23 cellular contexts compared by ENCODE assay signal in genomic region chr20:24962182-24962492, GRCh38. TPM values are rescaled to one million over a fixed set of nuclear protein-coding genes. Genes with fewer than 3 reads are reported as not detected.
DNase-seq lines count a peak whose midpoint lies in the region; ATAC-seq and TF ChIP-seq lines count a peak whose summit lies in the region.
"Had no signal": no experiment of that assay in that cellular context is flagged by ENCODE, and none has a peak within 500 bp of the region (broad histone marks: within the 10 kb centered on the region; RNA-seq: fewer than 3 reads in every experiment).

No MANE protein-coding gene starts in this region.

- H3K36me3 ChIP-seq in neutrophil, result peaks cover 100% of the 10 kb centered on the region
- peaks cover 54% of the 10 kb centered on the region for H3K36me3 ChIP-seq in right atrium auricular region
- no peaks in the 10 kb centered on the region for H3K36me3 ChIP-seq in smooth muscle cell (ENCODE audit: low read depth)

- no peak for DNase-seq in activated CD4-positive, alpha-beta T cell treated with anti-CD3 and anti-CD28 coated beads, Interleukin-2, amount 10 ng/mL, durations not matched to agents 7 days and 5 days
- DNase-seq in activated CD4-positive, alpha-beta T cell treated with anti-CD3 and anti-CD28 coated beads, Interleukin-2, amount 50 U/mL, for 48 hours, result no peak
- no peak for DNase-seq in T-helper 17 cell
- peak; percentile 63 for DNase-seq in chondrocyte (ENCODE audit: low spot score)
- no peak for DNase-seq in right atrium auricular region (ENCODE audit: low spot score)
- DNase-seq in smooth muscle cell (lab: John Stamatoyannopoulos, UW; ENCODE audit: unreplicated experiment), result no peak
- no peak for DNase-seq in NCI-H1417 treated with DMSO at 0.1 percent for 48 hours (lab: John Stamatoyannopoulos, UW)
- DNase-seq: activated effector memory CD4-positive, alpha-beta T cell treated with Interleukin-2 at 50 U/mL for 16 hours; dermis blood vessel endothelial cell; NCI-H1105; NCI-H2081; NCI-H446; OCI-M1; right lobe of liver; T-helper 9 cell; trophoblast cell had no signal

- H2AFZ ChIP-seq in smooth muscle cell (ENCODE audit: low read depth), result no peak overlapping the region

- no peak overlapping the region for H3K4me3 Mint-ChIP-seq in activated CD4-positive, alpha-beta T cell treated with anti-CD3 and anti-CD28 coated beads, Interleukin-2, amount 10 ng/mL, durations not matched to agents 7 days and 5 days
- no peak overlapping the region for H3K4me3 Mint-ChIP-seq in T-helper 17 cell
- H3K4me3 Mint-ChIP-seq in chondrocyte (ENCODE audit: unreplicated experiment), result no peak overlapping the region
- H3K4me3 Mint-ChIP-seq: WTC11 had no signal

- peaks cover 33% of the 10 kb centered on the region for H3K36me3 Mint-ChIP-seq in activated CD4-positive, alpha-beta T cell treated with anti-CD3 and anti-CD28 coated beads, Interleukin-2, amount 10 ng/mL, durations not matched to agents 7 days and 5 days (ENCODE audit: low read depth)
- H3K36me3 Mint-ChIP-seq in T-helper 17 cell (ENCODE audit: low read depth), result peaks cover 5% of the 10 kb centered on the region
- peaks cover 32% of the 10 kb centered on the region for H3K36me3 Mint-ChIP-seq in chondrocyte (ENCODE audit: low read depth)

- H3K9me3 ChIP-seq in T-helper 17 cell (ENCODE audit: control insufficient read depth, low read length, poor library complexity, severe bottlenecking) (no peaks in the 10 kb centered on the region), neutrophil (no peaks in the 10 kb centered on the region), right atrium auricular region (no peaks in the 10 kb centered on the region), smooth muscle cell (replicated peaks; ENCODE audit: low read depth) (no peaks in the 10 kb centered on the region)
- H3K9me3 ChIP-seq: right lobe of liver had no signal

- peaks cover 6% of the 10 kb centered on the region for H3K4me1 Mint-ChIP-seq in activated CD4-positive, alpha-beta T cell treated with anti-CD3 and anti-CD28 coated beads, Interleukin-2, amount 10 ng/mL, durations not matched to agents 7 days and 5 days
- H3K4me1 Mint-ChIP-seq in T-helper 17 cell (peaks cover 6% of the 10 kb centered on the region), chondrocyte (ENCODE audit: low read depth) (no peaks in the 10 kb centered on the region)
- H3K4me1 Mint-ChIP-seq: WTC11 had no signal

- H3K27ac Mint-ChIP-seq in activated CD4-positive, alpha-beta T cell treated with anti-CD3 and anti-CD28 coated beads, Interleukin-2, amount 10 ng/mL, durations not matched to agents 7 days and 5 days, result peak overlapping the region; percentile 76
- H3K27ac Mint-ChIP-seq in T-helper 17 cell (peak overlapping the region; percentile 88), chondrocyte (ENCODE audit: unreplicated experiment) (no peak overlapping the region)
- H3K27ac Mint-ChIP-seq: WTC11 had no signal

- no peak for TF ChIP-seq CTCF in chondrocyte (IDR thresholded peaks at IDR 0.05)
- TF ChIP-seq CTCF in neutrophil (IDR thresholded peaks at IDR 0.05), result no peak
- no peak for TF ChIP-seq CTCF in right atrium auricular region (IDR thresholded peaks at IDR 0.05)
- TF ChIP-seq CTCF in smooth muscle cell (IDR thresholded peaks at IDR 0.05; ENCODE audit: borderline replicate concordance, insufficient read depth, poor library complexity, severe bottlenecking), result no peak

- H3K27me3 ChIP-seq in neutrophil (no peaks in the 10 kb centered on the region), right atrium auricular region (no peaks in the 10 kb centered on the region), smooth muscle cell (ENCODE audit: low read depth) (no peaks in the 10 kb centered on the region)
- H3K27me3 ChIP-seq: right lobe of liver had no signal

- H4K20me1 ChIP-seq in smooth muscle cell (ENCODE audit: low read depth), result no peaks in the 10 kb centered on the region

- no peaks in the 10 kb centered on the region for H3F3A ChIP-seq in smooth muscle cell (ENCODE audit: low read depth)

- POLR2A ChIA-PET in activated CD4-positive, alpha-beta T cell treated with anti-CD3 and anti-CD28 coated beads, Interleukin-2, amount 10 ng/mL, durations not matched to agents 7 days and 5 days (lab: Charles Lee), result no interaction called here

- CTCF ChIA-PET in activated CD4-positive, alpha-beta T cell treated with anti-CD3 and anti-CD28 coated beads, Interleukin-2, amount 10 ng/mL, durations not matched to agents 7 days and 5 days (lab: Charles Lee), result interaction anchor here (1.4 kb wide), 1 partner anchor 44 kb away, joined by 3 read pairs; no protein-coding TSS in a partner anchor

- no peak for ATAC-seq in T-helper 17 cell
- ATAC-seq: right lobe of liver, SK-N-SH treated with all-trans-retinoic acid at 6 μM for 48 hours, WTC11 had no signal

- no peak overlapping the region for H3K9ac ChIP-seq in smooth muscle cell (ENCODE audit: low read depth)

- H3K27me3 Mint-ChIP-seq in activated CD4-positive, alpha-beta T cell treated with anti-CD3 and anti-CD28 coated beads, Interleukin-2, amount 10 ng/mL, durations not matched to agents 7 days and 5 days, result no peaks in the 10 kb centered on the region
- H3K27me3 Mint-ChIP-seq in T-helper 17 cell (no peaks in the 10 kb centered on the region), chondrocyte (ENCODE audit: low read depth) (no peaks in the 10 kb centered on the region)

- H3K9me3 Mint-ChIP-seq in activated CD4-positive, alpha-beta T cell treated with anti-CD3 and anti-CD28 coated beads, Interleukin-2, amount 10 ng/mL, durations not matched to agents 7 days and 5 days, result no peaks in the 10 kb centered on the region
- no peaks in the 10 kb centered on the region for H3K9me3 Mint-ChIP-seq in chondrocyte (ENCODE audit: low read depth)
- H3K9me3 Mint-ChIP-seq: WTC11 had no signal

- H3K4me3 ChIP-seq in neutrophil (ENCODE audit: low read depth in 1 of 2, low read length in 1 of 2) (no peak overlapping the region), right atrium auricular region (no peak overlapping the region), smooth muscle cell (no peak overlapping the region)
- H3K4me3 ChIP-seq: right lobe of liver had no signal

- no peak overlapping the region for H3K4me2 ChIP-seq in smooth muscle cell

- 100% methylated on average over 2 of the region's 2 CpGs for WGBS in smooth muscle cell (ENCODE audit: low lambda C conversion rate)

- H3K27ac ChIP-seq in neutrophil (peak overlapping the region; percentile 68), right atrium auricular region (no peak overlapping the region), smooth muscle cell (ENCODE audit: low read depth) (no peak overlapping the region)
- H3K27ac ChIP-seq: right lobe of liver had no signal

- H3K4me1 ChIP-seq in neutrophil (ENCODE audit: control insufficient read depth in 1 of 2, insufficient read depth in 1 of 2, low read depth in 1 of 2, low read length in 1 of 2) (no peaks in the 10 kb centered on the region), right atrium auricular region (peaks cover 0 to 12% of the 10 kb centered on the region in 2 donors), smooth muscle cell (ENCODE audit: low read depth) (no peaks in the 10 kb centered on the region)
- H3K4me1 ChIP-seq: right lobe of liver had no signal

- no peaks in the 10 kb centered on the region for H3K79me2 ChIP-seq in smooth muscle cell (ENCODE audit: low read depth)

RNA-seq across cellular contexts. Expression of gene CST7, which starts 13.1 kb away (rescaled TPM):
- 10 to 100 TPM; 25.9 to 26.7 TPM for total RNA-seq in activated CD4-positive, alpha-beta T cell treated with anti-CD3 and anti-CD28 coated beads, Interleukin-2, amount 10 ng/mL, durations not matched to agents 7 days and 5 days
- total RNA-seq in T-helper 17 cell, result 10 to 100 TPM; 10.7 to 22.8 TPM
- not detected in 3 replicates for total RNA-seq in chondrocyte
- 1 to 10 TPM; 2.7 to 3.2 TPM for total RNA-seq in right atrium auricular region
- not detected in 2 replicates for total RNA-seq in smooth muscle cell
- polyA plus RNA-seq in smooth muscle cell, result 1.8 TPM in 1 of 2 replicates, not detected in the other
- total RNA-seq: A172, dermis blood vessel endothelial cell, glomerular endothelial cell, WTC11 had no signal
- polyA plus RNA-seq: keratinocyte, neural cell had no signal

RNA-seq across cellular contexts. Expression of gene APMAP, which starts 30.4 kb away (rescaled TPM):
- 10 to 100 TPM; 38.7 to 41.3 TPM for total RNA-seq in activated CD4-positive, alpha-beta T cell treated with anti-CD3 and anti-CD28 coated beads, Interleukin-2, amount 10 ng/mL, durations not matched to agents 7 days and 5 days
- total RNA-seq in T-helper 17 cell, result 10 to 100 TPM; 24.6 to 26.2 TPM
- total RNA-seq in chondrocyte, result 77.7 to 82.2 TPM (median 79.9 TPM) in 3 replicates
- total RNA-seq in right atrium auricular region, result 10 to 100 TPM; 30.3 to 30.5 TPM
- total RNA-seq in smooth muscle cell, result 54.4 and 57.4 TPM in 2 replicates
- 86.9 and 90.9 TPM in 2 replicates for polyA plus RNA-seq in smooth muscle cell
